In genomic region chr2:70703900-70704549, GRCh38 we compare ENCODE assay signal across 1 cellular context.
TF ChIP-seq lines count a peak whose summit lies in the region.

No MANE protein-coding gene starts in this region.

TF ChIP-seq in K562, 482 proteins besides CTCF, POLR2A, EP300 and RAD21 (continued from another document):
- no peak for TF ChIP-seq E2F8 (IDR thresholded peaks at IDR 0.05; ENCODE audit: low read depth, partially characterized antibody)
- no peak for TF ChIP-seq ZNF75A (CRISPR knock-in tag; IDR thresholded peaks at IDR 0.05)
- no peak for TF ChIP-seq DDX20 (tag; IDR thresholded peaks at IDR 0.05; ENCODE audit: low read depth)
- peak; percentile 70 for TF ChIP-seq FOXJ2 (tag; IDR thresholded peaks at IDR 0.05)
- TF ChIP-seq ZBTB1 (CRISPR knock-in tag; IDR thresholded peaks at IDR 0.05; ENCODE audit: borderline replicate concordance, low read depth) = no peak
- TF ChIP-seq MYBL2 (IDR thresholded peaks at IDR 0.05; ENCODE audit: low read depth) = no peak
- TF ChIP-seq MYBL2 (CRISPR knock-in tag; IDR thresholded peaks at IDR 0.05; ENCODE audit: borderline replicate concordance) = no peak
